Comparison of ENCODE assay signal across 8 cellular contexts in the genomic region with DNA sequence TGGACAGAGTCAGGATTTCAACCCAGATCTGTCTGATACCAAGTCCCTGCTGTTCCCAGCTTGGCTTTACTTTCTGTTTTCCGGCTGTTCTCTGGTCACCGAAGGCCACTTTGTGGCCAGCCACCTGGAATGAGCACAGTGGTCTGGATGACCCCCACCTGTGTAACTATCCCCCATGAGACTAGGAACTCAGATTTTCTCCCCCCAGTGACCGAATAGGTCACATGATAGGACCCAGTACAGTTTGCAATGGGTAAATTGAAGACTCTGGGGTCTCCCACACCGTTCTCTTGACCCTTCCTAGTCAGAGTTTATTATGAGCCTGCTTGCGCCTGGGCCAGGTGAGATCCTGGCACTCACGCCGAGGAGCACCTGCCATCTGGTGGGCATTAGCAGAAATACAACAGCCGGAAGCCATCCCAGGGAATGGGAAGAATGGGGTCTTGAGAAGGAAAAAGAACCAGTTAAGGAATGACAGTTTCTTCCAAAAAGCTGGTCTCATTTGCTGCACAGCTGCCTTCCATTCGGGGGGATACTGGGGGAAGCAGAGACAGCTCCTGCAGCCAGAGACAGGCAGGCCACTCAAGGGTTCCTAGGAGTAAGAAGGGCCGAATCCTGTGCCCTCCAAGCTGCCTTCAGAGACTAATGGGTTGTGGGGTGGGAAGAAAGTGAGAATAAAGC. TPM values are rescaled to one million over a fixed set of nuclear protein-coding genes. Genes with fewer than 3 reads are reported as not detected.
A peak's percentile ranks its signal among the peaks of the same experiment; 100 is the strongest.
DNase-seq lines count a peak whose midpoint lies in the region; ATAC-seq, FAIRE-seq and TF ChIP-seq lines count a peak whose summit lies in the region.

No MANE protein-coding gene starts in this region.

- BruUV-seq in HepG2 (replicated peaks; lab: Mats Ljungman, UMichigan): no TSS peak

- peak; percentile 89 for TF ChIP-seq CTCF in GM12864 (IDR thresholded peaks at IDR 0.05; ENCODE audit: low read depth, low read length, missing control alignments)
- TF ChIP-seq CTCF in WTC11 (IDR thresholded peaks at IDR 0.05): peak; percentile 87
- TF ChIP-seq CTCF in HepG2 (CRISPR knock-in tag; IDR thresholded peaks at IDR 0.05): peak; percentile 96

- H3K4me1 Mint-ChIP-seq in WTC11: peaks cover 6% of the 10 kb centered on the region; the same call in 1 of the 2 replicates
- peaks cover 7% of the 10 kb centered on the region for H3K4me1 Mint-ChIP-seq in stimulated activated memory B cell treated with anti-CD40 and anti-IgM and Interleukin-4, amounts not matched to agents 10 μg/mL and 1 μg/mL and 100 μg/mL, for 72 hours

- H2AFZ ChIP-seq in HepG2 (ENCODE audit: low read length): peak overlapping the region; percentile 64

- no peaks in the 10 kb centered on the region for H3K9me3 ChIP-seq in HepG2 (ENCODE audit: low read length)

- CTCF ChIA-PET in WTC11 (lab: Charles Lee) (interaction anchor here (0.5 to 4.9 kb wide), 41 partner anchors 10 to 625 kb away, joined by 3 to 54 read pairs (median 5); a partner anchor contains a TSS), HepG2 (lab: Yijun Ruan, JAX; ENCODE audit: low intra/inter-chr PET ratio, low total read pairs) (interaction anchor here (0.7 to 2.3 kb wide), 7 partner anchors 13 to 280 kb away, joined by 3 to 54 read pairs (median 4); no protein-coding TSS in a partner anchor)

- FAIRE-seq in HepG2 (lab: Jason Lieb, UNC): peak; percentile 76

- H3K36me3 ChIP-seq in HepG2 (replicated peaks in 1 of 2; ENCODE audit: control insufficient read depth in 1 of 2, insufficient read depth in 2 of 2, low read length in 2 of 2): no peaks in the 10 kb centered on the region; a peak in 1 of 5 replicates

- no peak overlapping the region for H3K27ac ChIP-seq in HepG2 (ENCODE audit: extremely low read length, insufficient read depth, low read length)

- in situ Hi-C loops in HepG2 (cut with HindIII; ENCODE audit: extremely low pct_ligation_motif_present, low pct_unique_long_range_greater_than_20kb): no loop called here

- peak; percentile 92 for TF ChIP-seq RAD21 in HepG2 (CRISPR knock-in tag; IDR thresholded peaks at IDR 0.05)

- H3K4me2 ChIP-seq in HepG2 (ENCODE audit: low read depth, low read length): peak overlapping the region; percentile 40; the same call in 1 of the 2 replicates

- DNase-seq in GM12864 (ENCODE audit: low read depth) (no peak), NCI-H146 (lab: John Stamatoyannopoulos, UW) (peak; percentile 45), WTC11 (ENCODE audit: low spot score) (peak; percentile 79), HepG2 (ENCODE audit: low spot score) (no peak)
- peak; percentile 43 for DNase-seq in central memory CD4-positive, alpha-beta T cell

- H3K79me2 ChIP-seq in HepG2 (ENCODE audit: insufficient read depth, low read length): no peaks in the 10 kb centered on the region

- intact Hi-C loops in HepG2 (cut with micrococcal nuclease; ENCODE audit: unreplicated experiment): loop anchor here (1.0 kb wide), 3 partner anchors 46 to 76 kb away; a partner anchor contains a TSS

- H3K4me3 Mint-ChIP-seq in WTC11: no peak overlapping the region
- no peak overlapping the region for H3K4me3 Mint-ChIP-seq in stimulated activated memory B cell treated with anti-CD40 and anti-IgM and Interleukin-4, amounts not matched to agents 10 μg/mL and 1 μg/mL and 100 μg/mL, for 72 hours

- H3K4me3 ChIP-seq in GM12864 (ENCODE audit: low read depth, low read length) (no peak overlapping the region), HepG2 (replicated peaks in 1 of 3; ENCODE audit: insufficient read depth in 1 of 3, low read depth in 2 of 3, low read length in 3 of 3) (no peak overlapping the region)

- WGBS in HepG2 (ENCODE audit: low lambda C conversion rate): 34% methylated on average over 10 of the region's 10 CpGs

- H3K27ac Mint-ChIP-seq in WTC11: peak overlapping the region; percentile 86
- H3K27ac Mint-ChIP-seq in stimulated activated memory B cell treated with anti-CD40 and anti-IgM and Interleukin-4, amounts not matched to agents 10 μg/mL and 1 μg/mL and 100 μg/mL, for 72 hours: peak overlapping the region; percentile 3

- no peaks in the 10 kb centered on the region for H3K9me3 Mint-ChIP-seq in WTC11
- no peaks in the 10 kb centered on the region for H3K9me3 Mint-ChIP-seq in stimulated activated memory B cell treated with anti-CD40 and anti-IgM and Interleukin-4, amounts not matched to agents 10 μg/mL and 1 μg/mL and 100 μg/mL, for 72 hours

- peaks cover 17% of the 10 kb centered on the region for H3K4me1 ChIP-seq in HepG2 (ENCODE audit: insufficient read depth, low read length)

- H4K20me1 ChIP-seq in HepG2 (ENCODE audit: insufficient read depth, low read length): no peaks in the 10 kb centered on the region

- TF ChIP-seq EP300 in HepG2 (IDR thresholded peaks at IDR 0.05; ENCODE audit: low read depth in 2 of 2, low read length in 2 of 2) (no peak), HepG2 (CRISPR knock-in tag; IDR thresholded peaks at IDR 0.05; ENCODE audit: borderline replicate concordance) (no peak)

- POLR2A ChIA-PET in WTC11 (lab: Charles Lee): interaction anchor here (1.3 to 2.0 kb wide), 2 partner anchors 46 to 110 kb away, joined by 3 to 6 read pairs; a partner anchor contains a TSS
- POLR2A ChIA-PET in HepG2 (lab: Yijun Ruan, JAX): no interaction called here

- no peaks in the 10 kb centered on the region for H3K36me3 Mint-ChIP-seq in WTC11
- H3K36me3 Mint-ChIP-seq in stimulated activated memory B cell treated with anti-CD40 and anti-IgM and Interleukin-4, amounts not matched to agents 10 μg/mL and 1 μg/mL and 100 μg/mL, for 72 hours: no peaks in the 10 kb centered on the region

- no peak overlapping the region for H3K9ac ChIP-seq in HepG2 (ENCODE audit: insufficient read depth, low read depth, low read length)

- ATAC-seq in WTC11 (peak; percentile 96), HepG2 (peak; percentile 89), HG03521 (IDR thresholded peaks at IDR 0.05; ENCODE audit: unreplicated experiment) (no peak), HG03095 (IDR thresholded peaks at IDR 0.05; ENCODE audit: unreplicated experiment) (no peak)
- peak; percentile 76 for ATAC-seq in stimulated activated memory B cell treated with anti-CD40 and anti-IgM and Interleukin-4, amounts not matched to agents 10 μg/mL and 1 μg/mL and 100 μg/mL, for 72 hours

- H3K27me3 ChIP-seq in HepG2 (ENCODE audit: control insufficient read depth in 1 of 2, insufficient read depth in 2 of 2, low read length in 2 of 2): no peaks in the 10 kb centered on the region

- H3K27me3 Mint-ChIP-seq in WTC11 (ENCODE audit: low read depth): no peaks in the 10 kb centered on the region
- no peaks in the 10 kb centered on the region for H3K27me3 Mint-ChIP-seq in stimulated activated memory B cell treated with anti-CD40 and anti-IgM and Interleukin-4, amounts not matched to agents 10 μg/mL and 1 μg/mL and 100 μg/mL, for 72 hours

- TF ChIP-seq POLR2A in HepG2 (IDR thresholded peaks at IDR 0.05; ENCODE audit: insufficient read depth in 1 of 2, low read depth in 2 of 2, low read length in 2 of 2): no peak

RNA-seq across cellular contexts. Expression of a gene that starts 7.1 kb away (rescaled TPM):
- total RNA-seq in WTC11 (2021): 14.6 to 21.3 TPM (median 20.0 TPM) in 3 replicates
- total RNA-seq in HepG2 (2016; rRNA removed; fragmentation: Illumina TruSeq; extraction: Trizol): 10.6 and 12.3 TPM in 2 replicates
- total RNA-seq in HepG2 (2016; cell fraction: cytosol; rRNA removed; fragmentation: Illumina TruSeq; extraction: Trizol; ENCODE audit: low read depth): 3.5 and 4.7 TPM in 2 replicates
- 10.3 and 13.2 TPM in 2 replicates for total RNA-seq in HepG2 (2016; cell fraction: insoluble cytoplasmic fraction; rRNA removed; fragmentation: Illumina TruSeq; extraction: Trizol)
- total RNA-seq in HepG2 (2016; cell fraction: membrane; rRNA removed; fragmentation: Illumina TruSeq; extraction: Trizol): 4.2 and 5.2 TPM in 2 replicates
- 5.8 and 8.2 TPM in 2 replicates for total RNA-seq in HepG2 (2016; cell fraction: nucleus; rRNA removed; fragmentation: Illumina TruSeq; extraction: Trizol)
- 19.6 and 25.3 TPM in 2 replicates for polyA plus RNA-seq in HepG2 (2011; rRNA removed)
- polyA plus RNA-seq in HepG2 (2011; cell fraction: cytosol; rRNA removed): 12.8 and 20.7 TPM in 2 replicates
- 28.7 and 34.3 TPM in 2 replicates for polyA plus RNA-seq in HepG2 (2011; cell fraction: nucleus; rRNA removed)
- polyA plus RNA-seq in HepG2 (2012): 9.6 and 13.5 TPM in 2 replicates
- 7.3 and 8.5 TPM in 2 replicates for polyA plus RNA-seq in HepG2 (2016; cell fraction: cytosol; fragmentation: Illumina TruSeq; extraction: Trizol; ENCODE audit: low read depth)
- polyA plus RNA-seq in HepG2 (2016; cell fraction: insoluble cytoplasmic fraction; fragmentation: Illumina TruSeq; extraction: Trizol; ENCODE audit: low read depth): 21.0 and 23.6 TPM in 2 replicates
- 8.2 and 8.9 TPM in 2 replicates for polyA plus RNA-seq in HepG2 (2016; cell fraction: membrane; fragmentation: Illumina TruSeq; extraction: Trizol; ENCODE audit: low read depth)
- polyA plus RNA-seq in HepG2 (2016; cell fraction: nucleus; fragmentation: Illumina TruSeq; extraction: Trizol; ENCODE audit: insufficient read depth, low read depth): 16.5 and 23.5 TPM in 2 replicates
- polyA minus RNA-seq in HepG2 (2011; rRNA and poly(A)+ RNA removed; ENCODE audit: low replicate concordance): 0.89 and 32.1 TPM in 2 replicates
- 12.7 and 13.2 TPM in 2 replicates for polyA minus RNA-seq in HepG2 (2011; cell fraction: cytosol; rRNA and poly(A)+ RNA removed)
- 10.7 and 15.2 TPM in 2 replicates for polyA minus RNA-seq in HepG2 (2011; cell fraction: nucleus; rRNA and poly(A)+ RNA removed)

RNA-seq across cellular contexts. Expression of a gene that starts 19.5 kb away (rescaled TPM):
- total RNA-seq in WTC11 (2021) (14.8 to 15.1 TPM (median 15.1 TPM) in 3 replicates), HepG2 (2016; rRNA removed; fragmentation: Illumina TruSeq; extraction: Trizol) (10.3 and 18.7 TPM in 2 replicates)
- 3.1 and 3.7 TPM in 2 replicates for total RNA-seq in HepG2 (2016; cell fraction: cytosol; rRNA removed; fragmentation: Illumina TruSeq; extraction: Trizol; ENCODE audit: low read depth)
- total RNA-seq in HepG2 (2016; cell fraction: insoluble cytoplasmic fraction; rRNA removed; fragmentation: Illumina TruSeq; extraction: Trizol): 11.0 and 19.4 TPM in 2 replicates
- 7.5 and 9.2 TPM in 2 replicates for total RNA-seq in HepG2 (2016; cell fraction: membrane; rRNA removed; fragmentation: Illumina TruSeq; extraction: Trizol)
- 18.0 and 18.2 TPM in 2 replicates for total RNA-seq in HepG2 (2016; cell fraction: nucleus; rRNA removed; fragmentation: Illumina TruSeq; extraction: Trizol)
- 15.4 and 19.2 TPM in 2 replicates for polyA plus RNA-seq in HepG2 (2011; rRNA removed)
- polyA plus RNA-seq in HepG2 (2011; cell fraction: cytosol; rRNA removed): 20.0 and 23.0 TPM in 2 replicates
- polyA plus RNA-seq in HepG2 (2011; cell fraction: nucleus; rRNA removed): 7.1 TPM in 2 replicates
- 10.1 and 10.3 TPM in 2 replicates for polyA plus RNA-seq in HepG2 (2012)
- 2.6 and 4.0 TPM in 2 replicates for polyA plus RNA-seq in HepG2 (2016; cell fraction: cytosol; fragmentation: Illumina TruSeq; extraction: Trizol; ENCODE audit: low read depth)
- polyA plus RNA-seq in HepG2 (2016; cell fraction: insoluble cytoplasmic fraction; fragmentation: Illumina TruSeq; extraction: Trizol; ENCODE audit: low read depth): 10.6 and 11.1 TPM in 2 replicates
- 5.2 and 6.9 TPM in 2 replicates for polyA plus RNA-seq in HepG2 (2016; cell fraction: membrane; fragmentation: Illumina TruSeq; extraction: Trizol; ENCODE audit: low read depth)
- polyA plus RNA-seq in HepG2 (2016; cell fraction: nucleus; fragmentation: Illumina TruSeq; extraction: Trizol; ENCODE audit: insufficient read depth, low read depth): 23.1 and 24.2 TPM in 2 replicates
- polyA minus RNA-seq in HepG2 (2011; rRNA and poly(A)+ RNA removed; ENCODE audit: low replicate concordance): 61.1 and 98.9 TPM in 2 replicates
- polyA minus RNA-seq in HepG2 (2011; cell fraction: cytosol; rRNA and poly(A)+ RNA removed): 10.9 and 12.8 TPM in 2 replicates
- polyA minus RNA-seq in HepG2 (2011; cell fraction: nucleus; rRNA and poly(A)+ RNA removed): 16.7 and 17.8 TPM in 2 replicates

RNA-seq across cellular contexts. Expression of a gene that starts 19.6 kb away (rescaled TPM):
- total RNA-seq in WTC11 (2021): 71.3 to 98.9 TPM (median 73.5 TPM) in 3 replicates
- 38.5 and 54.1 TPM in 2 replicates for total RNA-seq in HepG2 (2016; rRNA removed; fragmentation: Illumina TruSeq; extraction: Trizol)
- total RNA-seq in HepG2 (2016; cell fraction: cytosol; rRNA removed; fragmentation: Illumina TruSeq; extraction: Trizol; ENCODE audit: low read depth): 8.2 and 12.6 TPM in 2 replicates
- 35.5 and 47.1 TPM in 2 replicates for total RNA-seq in HepG2 (2016; cell fraction: insoluble cytoplasmic fraction; rRNA removed; fragmentation: Illumina TruSeq; extraction: Trizol)
- 10.3 and 12.4 TPM in 2 replicates for total RNA-seq in HepG2 (2016; cell fraction: membrane; rRNA removed; fragmentation: Illumina TruSeq; extraction: Trizol)
- total RNA-seq in HepG2 (2016; cell fraction: nucleus; rRNA removed; fragmentation: Illumina TruSeq; extraction: Trizol): 52.4 and 56.0 TPM in 2 replicates
- polyA plus RNA-seq in HepG2 (2011; rRNA removed): 28.0 and 31.5 TPM in 2 replicates
- polyA plus RNA-seq in HepG2 (2011; cell fraction: cytosol; rRNA removed): 30.7 and 31.2 TPM in 2 replicates
- polyA plus RNA-seq in HepG2 (2011; cell fraction: nucleus; rRNA removed): 80.5 and 92.3 TPM in 2 replicates
- polyA plus RNA-seq in HepG2 (2012): 31.1 and 32.6 TPM in 2 replicates
- polyA plus RNA-seq in HepG2 (2016; cell fraction: cytosol; fragmentation: Illumina TruSeq; extraction: Trizol; ENCODE audit: low read depth): 1.6 and 2.1 TPM in 2 replicates
- 27.2 and 38.0 TPM in 2 replicates for polyA plus RNA-seq in HepG2 (2016; cell fraction: insoluble cytoplasmic fraction; fragmentation: Illumina TruSeq; extraction: Trizol; ENCODE audit: low read depth)
- polyA plus RNA-seq in HepG2 (2016; cell fraction: membrane; fragmentation: Illumina TruSeq; extraction: Trizol; ENCODE audit: low read depth): 3.8 and 4.7 TPM in 2 replicates
- polyA plus RNA-seq in HepG2 (2016; cell fraction: nucleus; fragmentation: Illumina TruSeq; extraction: Trizol; ENCODE audit: insufficient read depth, low read depth): 55.8 and 60.8 TPM in 2 replicates
- polyA minus RNA-seq in HepG2 (2011; rRNA and poly(A)+ RNA removed; ENCODE audit: low replicate concordance): 177 and 560 TPM in 2 replicates
- polyA minus RNA-seq in HepG2 (2011; cell fraction: cytosol; rRNA and poly(A)+ RNA removed): 51.6 and 71.1 TPM in 2 replicates
- polyA minus RNA-seq in HepG2 (2011; cell fraction: nucleus; rRNA and poly(A)+ RNA removed): 71.8 and 93.1 TPM in 2 replicates

RNA-seq across cellular contexts. Expression of a gene that starts 45.9 kb away (rescaled TPM):
- total RNA-seq in WTC11 (2021) (63.8 to 83.5 TPM (median 64.5 TPM) in 3 replicates), HepG2 (2016; rRNA removed; fragmentation: Illumina TruSeq; extraction: Trizol) (10.0 and 16.1 TPM in 2 replicates)
- total RNA-seq in HepG2 (2016; cell fraction: cytosol; rRNA removed; fragmentation: Illumina TruSeq; extraction: Trizol; ENCODE audit: low read depth): 3.1 and 3.7 TPM in 2 replicates
- total RNA-seq in HepG2 (2016; cell fraction: insoluble cytoplasmic fraction; rRNA removed; fragmentation: Illumina TruSeq; extraction: Trizol): 8.4 and 15.9 TPM in 2 replicates
- 12.4 and 13.1 TPM in 2 replicates for total RNA-seq in HepG2 (2016; cell fraction: membrane; rRNA removed; fragmentation: Illumina TruSeq; extraction: Trizol)
- 13.9 and 14.0 TPM in 2 replicates for total RNA-seq in HepG2 (2016; cell fraction: nucleus; rRNA removed; fragmentation: Illumina TruSeq; extraction: Trizol)
- polyA plus RNA-seq in HepG2 (2011; rRNA removed): 40.6 and 44.8 TPM in 2 replicates
- polyA plus RNA-seq in HepG2 (2011; cell fraction: cytosol; rRNA removed): 38.4 and 46.2 TPM in 2 replicates
- 29.0 and 30.1 TPM in 2 replicates for polyA plus RNA-seq in HepG2 (2011; cell fraction: nucleus; rRNA removed)
- polyA plus RNA-seq in HepG2 (2012): 15.7 and 19.9 TPM in 2 replicates
- polyA plus RNA-seq in HepG2 (2016; cell fraction: cytosol; fragmentation: Illumina TruSeq; extraction: Trizol; ENCODE audit: low read depth): 2.4 and 2.7 TPM in 2 replicates
- polyA plus RNA-seq in HepG2 (2016; cell fraction: insoluble cytoplasmic fraction; fragmentation: Illumina TruSeq; extraction: Trizol; ENCODE audit: low read depth): 9.1 and 10.7 TPM in 2 replicates
- polyA plus RNA-seq in HepG2 (2016; cell fraction: membrane; fragmentation: Illumina TruSeq; extraction: Trizol; ENCODE audit: low read depth): 9.0 and 9.9 TPM in 2 replicates
- polyA plus RNA-seq in HepG2 (2016; cell fraction: nucleus; fragmentation: Illumina TruSeq; extraction: Trizol; ENCODE audit: insufficient read depth, low read depth): 19.9 and 20.5 TPM in 2 replicates
- polyA minus RNA-seq in HepG2 (2011; rRNA and poly(A)+ RNA removed; ENCODE audit: low replicate concordance): 77.3 and 88.9 TPM in 2 replicates
- 24.8 and 26.8 TPM in 2 replicates for polyA minus RNA-seq in HepG2 (2011; cell fraction: cytosol; rRNA and poly(A)+ RNA removed)
- 14.4 TPM in 2 replicates for polyA minus RNA-seq in HepG2 (2011; cell fraction: nucleus; rRNA and poly(A)+ RNA removed)

RNA-seq across cellular contexts. Expression of a gene that starts 46.1 kb away (rescaled TPM):
- total RNA-seq in WTC11 (2021) (31.4 to 34.1 TPM (median 33.0 TPM) in 3 replicates), HepG2 (2016; rRNA removed; fragmentation: Illumina TruSeq; extraction: Trizol) (5.6 and 9.2 TPM in 2 replicates)
- 2.0 and 2.8 TPM in 2 replicates for total RNA-seq in HepG2 (2016; cell fraction: cytosol; rRNA removed; fragmentation: Illumina TruSeq; extraction: Trizol; ENCODE audit: low read depth)
- 6.1 and 10.3 TPM in 2 replicates for total RNA-seq in HepG2 (2016; cell fraction: insoluble cytoplasmic fraction; rRNA removed; fragmentation: Illumina TruSeq; extraction: Trizol)
- 3.5 and 4.0 TPM in 2 replicates for total RNA-seq in HepG2 (2016; cell fraction: membrane; rRNA removed; fragmentation: Illumina TruSeq; extraction: Trizol)
- 13.5 and 14.4 TPM in 2 replicates for total RNA-seq in HepG2 (2016; cell fraction: nucleus; rRNA removed; fragmentation: Illumina TruSeq; extraction: Trizol)
- 46.5 and 58.4 TPM in 2 replicates for polyA plus RNA-seq in HepG2 (2011; rRNA removed)
- 22.3 and 28.7 TPM in 2 replicates for polyA plus RNA-seq in HepG2 (2011; cell fraction: cytosol; rRNA removed)
- polyA plus RNA-seq in HepG2 (2011; cell fraction: nucleus; rRNA removed): 274 and 317 TPM in 2 replicates
- polyA plus RNA-seq in HepG2 (2012): 22.3 and 32.9 TPM in 2 replicates
- 1.4 and 1.9 TPM in 2 replicates for polyA plus RNA-seq in HepG2 (2016; cell fraction: cytosol; fragmentation: Illumina TruSeq; extraction: Trizol; ENCODE audit: low read depth)
- polyA plus RNA-seq in HepG2 (2016; cell fraction: insoluble cytoplasmic fraction; fragmentation: Illumina TruSeq; extraction: Trizol; ENCODE audit: low read depth): 4.9 and 6.1 TPM in 2 replicates
- 1.7 and 2.4 TPM in 2 replicates for polyA plus RNA-seq in HepG2 (2016; cell fraction: membrane; fragmentation: Illumina TruSeq; extraction: Trizol; ENCODE audit: low read depth)
- 34.5 and 36.6 TPM in 2 replicates for polyA plus RNA-seq in HepG2 (2016; cell fraction: nucleus; fragmentation: Illumina TruSeq; extraction: Trizol; ENCODE audit: insufficient read depth, low read depth)
- polyA minus RNA-seq in HepG2 (2011; rRNA and poly(A)+ RNA removed; ENCODE audit: low replicate concordance): 38.2 and 47.2 TPM in 2 replicates
- 9.3 and 15.4 TPM in 2 replicates for polyA minus RNA-seq in HepG2 (2011; cell fraction: cytosol; rRNA and poly(A)+ RNA removed)
- 48.0 and 50.7 TPM in 2 replicates for polyA minus RNA-seq in HepG2 (2011; cell fraction: nucleus; rRNA and poly(A)+ RNA removed)

Comparison
In these comparisons a context has a peak if more than half of its experiments do, and no peak if none do; other contexts are left out.
1. DNase-seq: peak in NCI-H146 (single experiment), WTC11 (single experiment) and central memory CD4-positive, alpha-beta T cell (single experiment); none in GM12864 (single experiment) and HepG2 (single experiment).
2. ATAC-seq: peak in WTC11 (single experiment), HepG2 (single experiment) and stimulated activated memory B cell treated with anti-CD40 and anti-IgM and Interleukin-4, amounts not matched to agents 10 μg/mL and 1 μg/mL and 100 μg/mL, for 72 hours (single experiment); none in HG03521 (single experiment) and HG03095 (single experiment).
3. Peak in every context shown above with its lines, with median percentiles within 50 percentile points of each other: CTCF ChIP-seq.